In the genomic region with DNA sequence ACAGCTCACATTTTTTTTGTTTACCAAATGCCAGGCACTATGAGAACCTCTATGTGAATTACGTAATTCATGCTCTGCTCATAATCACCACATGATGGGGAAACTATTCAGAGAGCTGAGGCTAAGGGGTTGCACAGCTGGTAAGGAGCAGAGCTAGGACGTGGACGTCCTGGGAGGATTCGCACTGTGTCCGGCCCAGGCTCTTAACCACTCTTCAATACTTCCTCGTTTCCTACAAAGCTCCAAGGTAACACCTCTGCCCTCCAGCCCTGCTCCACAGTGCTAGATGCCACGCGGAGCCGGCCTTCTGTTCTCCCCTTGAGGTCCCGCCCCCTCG, we compare ENCODE assay signal across 8 cellular contexts. TPM values are rescaled to one million over a fixed set of nuclear protein-coding genes. Genes with fewer than 3 reads are reported as not detected.
DNase-seq lines count a peak whose midpoint lies in the region; ATAC-seq and TF ChIP-seq lines count a peak whose summit lies in the region.

No MANE protein-coding gene starts in this region.

- no peaks in the 10 kb centered on the region for H3K27me3 ChIP-seq in adrenal gland
- no peaks in the 10 kb centered on the region for H3K27me3 ChIP-seq in liver (ENCODE audit: control insufficient read depth in 4 of 4, insufficient read depth in 4 of 4, low read length in 3 of 4)
- H3K27me3 ChIP-seq in MG63 = no peaks in the 10 kb centered on the region

- DNase-seq in activated naive CD4-positive, alpha-beta T cell treated with Interleukin-2 at 50 U/mL for 16 hours = no peak
- DNase-seq in adrenal gland (no peak), type B pancreatic cell (ENCODE audit: extremely low spot score, unreplicated experiment) (no peak), Kasumi-1 (lab: John Stamatoyannopoulos, UW) (no peak), MG63 (no peak)

- WGBS in adrenal gland, 4 donors = 9 to 18% (median 12%) methylated on average over 10 to 11 of the region's 11 CpGs
- WGBS in liver = 21% methylated on average over 11 of the region's 11 CpGs

- peak in 1 of 2 donors; percentile 37 for TF ChIP-seq RAD21 in liver (IDR thresholded peaks at IDR 0.05)

- peaks cover 37% of the 10 kb centered on the region for H3K4me1 Mint-ChIP-seq in activated naive CD4-positive, alpha-beta T cell treated with anti-CD3 and anti-CD28 coated beads, Interleukin-2, amount 50 U/mL, for 24 hours
- H3K4me1 Mint-ChIP-seq in type B pancreatic cell (ENCODE audit: unreplicated experiment) = peaks cover 10% of the 10 kb centered on the region

- no peak overlapping the region for H3K9ac ChIP-seq in liver (ENCODE audit: low read depth in 1 of 2, low read length in 2 of 2)

- H3K27me3 Mint-ChIP-seq in activated naive CD4-positive, alpha-beta T cell treated with anti-CD3 and anti-CD28 coated beads, Interleukin-2, amount 50 U/mL, for 24 hours = no peaks in the 10 kb centered on the region
- H3K27me3 Mint-ChIP-seq in type B pancreatic cell = no peaks in the 10 kb centered on the region

- peaks cover 13% of the 10 kb centered on the region for H3K36me3 Mint-ChIP-seq in activated naive CD4-positive, alpha-beta T cell treated with anti-CD3 and anti-CD28 coated beads, Interleukin-2, amount 50 U/mL, for 24 hours
- peaks cover 4% of the 10 kb centered on the region for H3K36me3 Mint-ChIP-seq in type B pancreatic cell

- TF ChIP-seq CTCF in adrenal gland (IDR thresholded peaks at IDR 0.05) (peak in 2 of 6 experiments; percentile 12 to 23), liver (IDR thresholded peaks at IDR 0.05; ENCODE audit: low read depth, low read length, missing input control) (no peak), type B pancreatic cell (conservative IDR thresholded peaks at IDR 0.05) (no peak)

- H3K36me3 ChIP-seq in adrenal gland (replicated peaks in 1 of 2) (peaks cover 0 to 25% of the 10 kb centered on the region in 2 donors), liver (ENCODE audit: control insufficient read depth in 4 of 4, insufficient read depth in 3 of 4, low read depth in 1 of 4, low read length in 3 of 4) (peaks cover 0 to 2% (median 0%) of the 10 kb centered on the region in 4 donors), MG63 (peaks cover 66% of the 10 kb centered on the region)

- TF ChIP-seq POLR2A in adrenal gland (IDR thresholded peaks at IDR 0.05) = peak in 1 of 2 donors; percentile 21

- H3K4me1 ChIP-seq in adrenal gland (replicated peaks in 1 of 2) (peaks cover 0 to 15% of the 10 kb centered on the region in 2 donors), liver (ENCODE audit: control insufficient read depth in 4 of 4, insufficient read depth in 4 of 4, low read length in 3 of 4) (peaks cover 0 to 16% (median 7%) of the 10 kb centered on the region in 4 donors)

- H3K9me3 ChIP-seq in adrenal gland (replicated peaks in 1 of 3) (no peaks in the 10 kb centered on the region), liver (ENCODE audit: control insufficient read depth in 4 of 4, low read length in 3 of 4) (no peaks in the 10 kb centered on the region), MG63 (no peaks in the 10 kb centered on the region)

- H3K27ac Mint-ChIP-seq in activated naive CD4-positive, alpha-beta T cell treated with anti-CD3 and anti-CD28 coated beads, Interleukin-2, amount 50 U/mL, for 24 hours = peak overlapping the region; percentile 94
- H3K27ac Mint-ChIP-seq in type B pancreatic cell = peak overlapping the region; percentile 40

- peak overlapping the region; percentile 73 for H3K4me3 Mint-ChIP-seq in activated naive CD4-positive, alpha-beta T cell treated with anti-CD3 and anti-CD28 coated beads, Interleukin-2, amount 50 U/mL, for 24 hours
- H3K4me3 Mint-ChIP-seq in type B pancreatic cell = peak overlapping the region; percentile 70

- no peaks in the 10 kb centered on the region for H3K9me3 Mint-ChIP-seq in activated naive CD4-positive, alpha-beta T cell treated with anti-CD3 and anti-CD28 coated beads, Interleukin-2, amount 50 U/mL, for 24 hours
- H3K9me3 Mint-ChIP-seq in type B pancreatic cell = no peaks in the 10 kb centered on the region

- no peak for ATAC-seq in HG03439 (IDR thresholded peaks at IDR 0.05; ENCODE audit: unreplicated experiment)

- intact Hi-C loops in adrenal gland (cut with DNase I) = no loop called here

- peak overlapping the region in 4 of 5 donors; percentile 39 to 90 (median 72) for H3K27ac ChIP-seq in adrenal gland
- peak overlapping the region; percentile 58 to 69 for H3K27ac ChIP-seq in liver (ENCODE audit: low read depth in 1 of 2, low read length in 2 of 2)

- H3K4me3 ChIP-seq in adrenal gland = peak overlapping the region in 1 of 4 donors; percentile 68
- H3K4me3 ChIP-seq in liver (ENCODE audit: low read depth in 1 of 3, low read length in 3 of 3) = peak overlapping the region; percentile 33 to 42 (median 41)
- no peak overlapping the region for H3K4me3 ChIP-seq in MG63

TF ChIP-seq in liver, 16 proteins besides CTCF, POLR2A, EP300 and RAD21:
- no peak for TF ChIP-seq TAF1 (conservative IDR thresholded peaks at IDR 0.05)
- TF ChIP-seq GABPA (IDR thresholded peaks at IDR 0.05 in 1 of 2, conservative IDR thresholded peaks at IDR 0.05 in 1 of 2) = no peak
- TF ChIP-seq RXRA (IDR thresholded peaks at IDR 0.05) = no peak
- TF ChIP-seq HNF4A (conservative IDR thresholded peaks at IDR 0.05) = no peak
- no peak for TF ChIP-seq FOXA2 (IDR thresholded peaks at IDR 0.05)
- TF ChIP-seq, protein P1, sequence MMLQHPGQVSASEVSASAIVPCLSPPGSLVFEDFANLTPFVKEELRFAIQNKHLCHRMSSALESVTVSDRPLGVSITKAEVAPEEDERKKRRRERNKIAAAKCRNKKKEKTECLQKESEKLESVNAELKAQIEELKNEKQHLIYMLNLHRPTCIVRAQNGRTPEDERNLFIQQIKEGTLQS (IDR thresholded peaks at IDR 0.05) = no peak
- no peak for TF ChIP-seq EGR1 (IDR thresholded peaks at IDR 0.05; ENCODE audit: low read depth in 2 of 2)
- TF ChIP-seq, protein P2, sequence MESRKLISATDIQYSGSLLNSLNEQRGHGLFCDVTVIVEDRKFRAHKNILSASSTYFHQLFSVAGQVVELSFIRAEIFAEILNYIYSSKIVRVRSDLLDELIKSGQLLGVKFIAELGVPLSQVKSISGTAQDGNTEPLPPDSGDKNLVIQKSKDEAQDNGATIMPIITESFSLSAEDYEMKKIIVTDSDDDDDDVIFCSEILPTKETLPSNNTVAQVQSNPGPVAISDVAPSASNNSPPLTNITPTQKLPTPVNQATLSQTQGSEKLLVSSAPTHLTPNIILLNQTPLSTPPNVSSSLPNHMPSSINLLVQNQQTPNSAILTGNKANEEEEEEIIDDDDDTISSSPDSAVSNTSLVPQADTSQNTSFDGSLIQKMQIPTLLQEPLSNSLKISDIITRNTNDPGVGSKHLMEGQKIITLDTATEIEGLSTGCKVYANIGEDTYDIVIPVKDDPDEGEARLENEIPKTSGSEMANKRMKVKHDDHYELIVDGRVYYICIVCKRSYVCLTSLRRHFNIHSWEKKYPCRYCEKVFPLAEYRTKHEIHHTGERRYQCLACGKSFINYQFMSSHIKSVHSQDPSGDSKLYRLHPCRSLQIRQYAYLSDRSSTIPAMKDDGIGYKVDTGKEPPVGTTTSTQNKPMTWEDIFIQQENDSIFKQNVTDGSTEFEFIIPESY (IDR thresholded peaks at IDR 0.05) = no peak
- TF ChIP-seq, protein P3, sequence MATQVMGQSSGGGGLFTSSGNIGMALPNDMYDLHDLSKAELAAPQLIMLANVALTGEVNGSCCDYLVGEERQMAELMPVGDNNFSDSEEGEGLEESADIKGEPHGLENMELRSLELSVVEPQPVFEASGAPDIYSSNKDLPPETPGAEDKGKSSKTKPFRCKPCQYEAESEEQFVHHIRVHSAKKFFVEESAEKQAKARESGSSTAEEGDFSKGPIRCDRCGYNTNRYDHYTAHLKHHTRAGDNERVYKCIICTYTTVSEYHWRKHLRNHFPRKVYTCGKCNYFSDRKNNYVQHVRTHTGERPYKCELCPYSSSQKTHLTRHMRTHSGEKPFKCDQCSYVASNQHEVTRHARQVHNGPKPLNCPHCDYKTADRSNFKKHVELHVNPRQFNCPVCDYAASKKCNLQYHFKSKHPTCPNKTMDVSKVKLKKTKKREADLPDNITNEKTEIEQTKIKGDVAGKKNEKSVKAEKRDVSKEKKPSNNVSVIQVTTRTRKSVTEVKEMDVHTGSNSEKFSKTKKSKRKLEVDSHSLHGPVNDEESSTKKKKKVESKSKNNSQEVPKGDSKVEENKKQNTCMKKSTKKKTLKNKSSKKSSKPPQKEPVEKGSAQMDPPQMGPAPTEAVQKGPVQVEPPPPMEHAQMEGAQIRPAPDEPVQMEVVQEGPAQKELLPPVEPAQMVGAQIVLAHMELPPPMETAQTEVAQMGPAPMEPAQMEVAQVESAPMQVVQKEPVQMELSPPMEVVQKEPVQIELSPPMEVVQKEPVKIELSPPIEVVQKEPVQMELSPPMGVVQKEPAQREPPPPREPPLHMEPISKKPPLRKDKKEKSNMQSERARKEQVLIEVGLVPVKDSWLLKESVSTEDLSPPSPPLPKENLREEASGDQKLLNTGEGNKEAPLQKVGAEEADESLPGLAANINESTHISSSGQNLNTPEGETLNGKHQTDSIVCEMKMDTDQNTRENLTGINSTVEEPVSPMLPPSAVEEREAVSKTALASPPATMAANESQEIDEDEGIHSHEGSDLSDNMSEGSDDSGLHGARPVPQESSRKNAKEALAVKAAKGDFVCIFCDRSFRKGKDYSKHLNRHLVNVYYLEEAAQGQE (IDR thresholded peaks at IDR 0.05) = no peak
- TF ChIP-seq SP1 (IDR thresholded peaks at IDR 0.05) = no peak
- TF ChIP-seq FOXA1 (IDR thresholded peaks at IDR 0.05) = no peak
- TF ChIP-seq HNF4G (IDR thresholded peaks at IDR 0.05) = no peak
- TF ChIP-seq NR2F2 (IDR thresholded peaks at IDR 0.05) = no peak

RNA-seq across cellular contexts. Expression of gene PHF19, which starts 8.7 kb away (rescaled TPM):
- total RNA-seq in adrenal gland (10 to 100 TPM; 17.2 to 61.8 (median 24.0) TPM), liver (10 to 100 TPM in 1 of 2 donors, 1 to 10 TPM in 1; 2.8 to 16.0 TPM), type B pancreatic cell (ENCODE audit: low replicate concordance) (31.0 and 39.6 TPM in 2 replicates)
- polyA plus RNA-seq in adrenal gland (10 to 100 TPM; 13.6 to 39.7 (median 29.7) TPM), liver (1 to 10 TPM; 1.9 to 4.3 TPM)
- total RNA-seq in MG63 (2014; rRNA removed; shearing (Covaris generic); ENCODE audit: low replicate concordance) = 51.5 and 76.6 TPM in 2 replicates

RNA-seq across cellular contexts. Expression of gene PSMD5, which starts 25.6 kb away (rescaled TPM):
- total RNA-seq in adrenal gland = 10 to 100 TPM; 34.2 to 78.8 (median 54.7) TPM
- 10 to 100 TPM; 15.6 to 57.1 (median 16.1) TPM for polyA plus RNA-seq in adrenal gland
- 10 to 100 TPM; 19.1 TPM for total RNA-seq in liver
- 10 to 100 TPM; 10.9 to 12.9 TPM for polyA plus RNA-seq in liver
- total RNA-seq in type B pancreatic cell (ENCODE audit: low replicate concordance) = 43.6 and 45.2 TPM in 2 replicates
- total RNA-seq in MG63 (2014; rRNA removed; shearing (Covaris generic); ENCODE audit: low replicate concordance) = 20.4 and 29.1 TPM in 2 replicates

RNA-seq across cellular contexts. Expression of gene TRAF1, which starts 58.3 kb away (rescaled TPM):
- total RNA-seq in adrenal gland (10 to 100 TPM in 2 of 8 donors, 1 to 10 TPM in 6; 1.6 to 11.7 (median 6.1) TPM), liver (1 to 10 TPM in 1 of 2 donors, under 1 TPM in 1; 0.42 to 2.6 TPM), type B pancreatic cell (ENCODE audit: low replicate concordance) (1.9 and 3.1 TPM in 2 replicates)
- polyA plus RNA-seq in adrenal gland (10 to 100 TPM in 2 of 3 donors, 1 to 10 TPM in 1; 2.4 to 42.7 (median 30.3) TPM), liver (1 to 10 TPM in 1 of 2 donors, under 1 TPM in 1; 0.38 to 1.0 TPM)
- 0.67 and 0.79 TPM in 2 replicates for total RNA-seq in MG63 (2014; rRNA removed; shearing (Covaris generic); ENCODE audit: low replicate concordance)
